In the genomic region with DNA sequence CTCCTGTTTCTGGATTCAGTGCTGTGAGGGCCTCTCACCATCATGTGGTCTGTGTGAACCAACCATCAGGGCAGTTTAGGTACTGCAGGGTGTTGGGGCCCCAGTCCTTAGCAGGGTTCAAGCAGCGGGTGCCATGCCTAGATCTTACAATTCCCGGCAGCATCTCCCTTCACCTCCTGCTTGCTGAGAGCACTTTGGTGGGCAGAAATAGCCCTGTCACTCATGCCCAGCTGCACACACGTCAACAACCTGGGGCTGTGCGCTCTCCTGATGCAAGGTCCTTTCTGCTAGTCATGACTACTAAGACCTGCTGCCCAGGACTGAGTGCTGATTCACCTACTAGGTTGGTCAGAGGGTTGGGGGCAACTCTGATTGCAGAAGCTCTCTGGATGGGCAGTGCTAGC, we compare ENCODE assay signal across 10 cellular contexts.
A peak's percentile ranks its signal among the peaks of the same experiment; 100 is the strongest.
DNase-seq lines count a peak whose midpoint lies in the region; ATAC-seq and TF ChIP-seq lines count a peak whose summit lies in the region.
"Had no signal": no experiment of that assay in that cellular context is flagged by ENCODE, and none has a peak within 500 bp of the region (broad histone marks: within the 10 kb centered on the region; RNA-seq: fewer than 3 reads in every experiment).

No MANE protein-coding gene starts in this region.

- H3K9me3 ChIP-seq in liver (ENCODE audit: control insufficient read depth in 4 of 4, low read length in 3 of 4) = no peaks in the 10 kb centered on the region

- no peak overlapping the region for H3K9ac ChIP-seq in liver (ENCODE audit: low read depth in 1 of 2, low read length in 2 of 2)

- 91% methylated on average over 4 of the region's 4 CpGs for WGBS in liver

- H3K36me3 Mint-ChIP-seq in activated CD8-positive, alpha-beta T cell treated with anti-CD3 and anti-CD28 coated beads for 36 hours (ENCODE audit: low read depth) = no peaks in the 10 kb centered on the region
- no peaks in the 10 kb centered on the region for H3K36me3 Mint-ChIP-seq in activated CD8-positive, alpha-beta T cell treated with anti-CD3 and anti-CD28 coated beads, Interleukin-2, amount 10 ng/mL, durations not matched to agents 7 days and 5 days (ENCODE audit: low read depth)

- POLR2A ChIA-PET in activated CD8-positive, alpha-beta T cell treated with anti-CD3 and anti-CD28 coated beads for 36 hours (lab: Charles Lee) = no interaction called here
- POLR2A ChIA-PET in activated CD8-positive, alpha-beta T cell treated with anti-CD3 and anti-CD28 coated beads, Interleukin-2, amount 10 ng/mL, durations not matched to agents 7 days and 5 days (lab: Charles Lee) = no interaction called here

- intact Hi-C loops in activated CD8-positive, alpha-beta T cell treated with anti-CD3 and anti-CD28 coated beads for 36 hours (cut with micrococcal nuclease) = no loop called here

- TF ChIP-seq RAD21 in liver (IDR thresholded peaks at IDR 0.05) = no peak

- no peaks in the 10 kb centered on the region for H3K27me3 ChIP-seq in liver (ENCODE audit: control insufficient read depth in 4 of 4, insufficient read depth in 4 of 4, low read length in 3 of 4)

- no peak for DNase-seq in activated CD8-positive, alpha-beta T cell treated with anti-CD3 and anti-CD28 coated beads for 36 hours
- no peak for DNase-seq in activated CD8-positive, alpha-beta T cell treated with anti-CD3 and anti-CD28 coated beads, Interleukin-2, amount 10 ng/mL, durations not matched to agents 7 days and 5 days
- DNase-seq in cardiac fibroblast (ENCODE audit: low read depth in 2 of 2) = no peak
- no peak for DNase-seq in NCI-H1436 treated with DMSO at 0.1 percent for 48 hours (lab: John Stamatoyannopoulos, UW)
- DNase-seq in stimulated activated CD4-positive, alpha-beta T cell treated with anti-CD3 and anti-CD28 coated beads, Interleukin-2, amount 100 ng/mL, for 24 hours = no peak
- no peak for DNase-seq in NCI-H748 treated with DMSO at 0.1 percent for 48 hours (lab: John Stamatoyannopoulos, UW)
- DNase-seq in GM03348 (ENCODE audit: low spot score) = no peak
- DNase-seq: activated gamma-delta T cell, NCI-H1436 had no signal

- no peaks in the 10 kb centered on the region for H3K36me3 ChIP-seq in liver (ENCODE audit: control insufficient read depth in 4 of 4, insufficient read depth in 3 of 4, low read depth in 1 of 4, low read length in 3 of 4)

- H3K9me3 Mint-ChIP-seq in activated CD8-positive, alpha-beta T cell treated with anti-CD3 and anti-CD28 coated beads for 36 hours = no peaks in the 10 kb centered on the region
- no peaks in the 10 kb centered on the region for H3K9me3 Mint-ChIP-seq in activated CD8-positive, alpha-beta T cell treated with anti-CD3 and anti-CD28 coated beads, Interleukin-2, amount 10 ng/mL, durations not matched to agents 7 days and 5 days (ENCODE audit: insufficient read depth)

- H3K27ac Mint-ChIP-seq in activated CD8-positive, alpha-beta T cell treated with anti-CD3 and anti-CD28 coated beads for 36 hours = no peak overlapping the region
- no peak overlapping the region for H3K27ac Mint-ChIP-seq in activated CD8-positive, alpha-beta T cell treated with anti-CD3 and anti-CD28 coated beads, Interleukin-2, amount 10 ng/mL, durations not matched to agents 7 days and 5 days

- H3K4me1 ChIP-seq in liver (ENCODE audit: control insufficient read depth in 4 of 4, insufficient read depth in 4 of 4, low read length in 3 of 4) = peaks cover 2 to 12% (median 8%) of the 10 kb centered on the region in 4 donors

- H3K27ac ChIP-seq in liver (ENCODE audit: low read depth in 1 of 2, low read length in 2 of 2) = no peak overlapping the region

- CTCF ChIA-PET in activated CD8-positive, alpha-beta T cell treated with anti-CD3 and anti-CD28 coated beads for 36 hours (lab: Charles Lee) = interaction anchor here (0.9 to 1.5 kb wide), 4 partner anchors 9 to 24 kb away, joined by 3 to 5 read pairs (median 3); no protein-coding TSS in a partner anchor
- CTCF ChIA-PET in activated CD8-positive, alpha-beta T cell treated with anti-CD3 and anti-CD28 coated beads, Interleukin-2, amount 10 ng/mL, durations not matched to agents 7 days and 5 days (lab: Charles Lee) = interaction anchor here (0.5 to 2.2 kb wide), 3 partner anchors 15 to 350 kb away, joined by 3 to 11 read pairs (median 4); no protein-coding TSS in a partner anchor

- no peak overlapping the region for H3K4me3 Mint-ChIP-seq in activated CD8-positive, alpha-beta T cell treated with anti-CD3 and anti-CD28 coated beads for 36 hours
- H3K4me3 Mint-ChIP-seq in activated CD8-positive, alpha-beta T cell treated with anti-CD3 and anti-CD28 coated beads, Interleukin-2, amount 10 ng/mL, durations not matched to agents 7 days and 5 days = no peak overlapping the region

- no peak for TF ChIP-seq CTCF in activated CD8-positive, alpha-beta T cell treated with anti-CD3 and anti-CD28 coated beads for 36 hours (IDR thresholded peaks at IDR 0.05)
- peak; percentile 25 for TF ChIP-seq CTCF in cardiac fibroblast (IDR thresholded peaks at IDR 0.05; ENCODE audit: low read depth, low read length)
- TF ChIP-seq CTCF in liver (IDR thresholded peaks at IDR 0.05; ENCODE audit: low read depth, low read length, missing input control) = peak; percentile 20

- no peaks in the 10 kb centered on the region for H3K27me3 Mint-ChIP-seq in activated CD8-positive, alpha-beta T cell treated with anti-CD3 and anti-CD28 coated beads for 36 hours
- H3K27me3 Mint-ChIP-seq in activated CD8-positive, alpha-beta T cell treated with anti-CD3 and anti-CD28 coated beads, Interleukin-2, amount 10 ng/mL, durations not matched to agents 7 days and 5 days (ENCODE audit: low read depth) = peaks cover 23% of the 10 kb centered on the region

- H3K4me3 ChIP-seq in cardiac fibroblast (replicated peaks in 1 of 2; ENCODE audit: low read depth in 2 of 2, low read length in 2 of 2) (no peak overlapping the region), liver (ENCODE audit: low read depth in 1 of 3, low read length in 3 of 3) (no peak overlapping the region)

- no peaks in the 10 kb centered on the region for H3K4me1 Mint-ChIP-seq in activated CD8-positive, alpha-beta T cell treated with anti-CD3 and anti-CD28 coated beads for 36 hours (ENCODE audit: low read depth)
- no peaks in the 10 kb centered on the region for H3K4me1 Mint-ChIP-seq in activated CD8-positive, alpha-beta T cell treated with anti-CD3 and anti-CD28 coated beads, Interleukin-2, amount 10 ng/mL, durations not matched to agents 7 days and 5 days (ENCODE audit: low read depth)

- ATAC-seq in activated CD8-positive, alpha-beta T cell treated with anti-CD3 and anti-CD28 coated beads for 36 hours = peak; percentile 73
- ATAC-seq in activated CD8-positive, alpha-beta T cell treated with anti-CD3 and anti-CD28 coated beads, Interleukin-2, amount 10 ng/mL, durations not matched to agents 7 days and 5 days = no peak

TF ChIP-seq in liver, 16 proteins besides CTCF, POLR2A, EP300 and RAD21:
- TF ChIP-seq RXRA (IDR thresholded peaks at IDR 0.05) = no peak
- TF ChIP-seq GABPA (IDR thresholded peaks at IDR 0.05 in 1 of 2, conservative IDR thresholded peaks at IDR 0.05 in 1 of 2) = no peak
- TF ChIP-seq, protein P1, sequence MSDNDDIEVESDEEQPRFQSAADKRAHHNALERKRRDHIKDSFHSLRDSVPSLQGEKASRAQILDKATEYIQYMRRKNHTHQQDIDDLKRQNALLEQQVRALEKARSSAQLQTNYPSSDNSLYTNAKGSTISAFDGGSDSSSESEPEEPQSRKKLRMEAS (IDR thresholded peaks at IDR 0.05) = no peak
- no peak for TF ChIP-seq YY1 (IDR thresholded peaks at IDR 0.05)
